1 cellular context compared by ENCODE assay signal in the genomic region with DNA sequence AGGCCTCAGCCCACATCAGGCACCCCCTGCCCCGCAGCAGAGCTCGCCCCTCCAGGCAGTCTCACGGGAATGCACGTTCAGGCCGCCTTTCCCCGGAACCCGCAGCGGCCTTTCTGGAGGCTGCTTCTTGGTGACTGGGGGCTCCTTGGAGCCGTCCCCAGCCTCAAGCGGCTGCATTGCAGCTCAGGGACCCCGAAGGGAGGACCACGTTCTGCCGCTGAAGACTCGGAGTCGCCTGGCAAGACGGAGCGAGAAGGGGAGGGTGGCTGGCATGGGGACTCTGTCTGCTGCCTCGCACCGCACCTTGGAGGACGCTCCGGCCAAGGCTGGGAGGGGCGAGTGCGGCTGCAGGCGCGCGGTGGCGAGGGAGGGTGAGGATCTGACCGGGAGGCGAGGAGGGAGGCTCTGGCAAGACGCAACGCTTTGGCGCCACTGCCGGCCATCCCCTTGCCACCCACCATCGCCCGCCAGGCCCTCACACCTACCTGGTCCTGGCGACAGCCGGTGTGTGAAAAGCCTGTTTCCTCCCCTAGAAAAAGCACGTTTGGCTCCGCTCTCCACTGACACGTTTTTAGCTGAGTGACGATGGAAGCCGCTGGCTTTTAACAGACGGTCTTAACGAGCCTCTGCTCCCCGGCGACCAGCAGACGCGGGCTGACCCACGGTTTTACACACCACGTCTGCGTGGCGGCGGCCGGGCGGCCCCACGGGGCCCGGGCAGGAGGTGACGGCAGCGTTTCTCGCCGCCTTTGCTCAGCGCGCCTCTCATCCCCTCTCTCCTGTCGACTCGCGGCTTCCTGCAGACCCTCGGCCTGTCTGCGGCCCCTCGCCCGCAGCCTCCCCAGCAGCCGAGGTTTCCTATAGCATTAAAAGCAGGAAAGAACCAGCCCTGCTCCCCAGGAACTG.
TF ChIP-seq lines count a peak whose summit lies in the region.

No MANE protein-coding gene starts in this region.

TF ChIP-seq in K562, 482 proteins besides CTCF, POLR2A, EP300 and RAD21:
- TF ChIP-seq, protein P1, sequence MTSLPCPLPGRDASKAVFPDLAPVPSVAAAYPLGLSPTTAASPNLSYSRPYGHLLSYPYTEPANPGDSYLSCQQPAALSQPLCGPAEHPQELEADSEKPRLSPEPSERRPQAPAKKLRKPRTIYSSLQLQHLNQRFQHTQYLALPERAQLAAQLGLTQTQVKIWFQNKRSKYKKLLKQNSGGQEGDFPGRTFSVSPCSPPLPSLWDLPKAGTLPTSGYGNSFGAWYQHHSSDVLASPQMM (CRISPR knock-in tag; IDR thresholded peaks at IDR 0.05): no peak
- peak; percentile 33; the same call in 1 of the 2 replicates for TF ChIP-seq POLR2G (IDR thresholded peaks at IDR 0.05; ENCODE audit: low read depth, low read length)
- no peak for TF ChIP-seq ZNF316 (IDR thresholded peaks at IDR 0.05)
- TF ChIP-seq, protein P2, sequence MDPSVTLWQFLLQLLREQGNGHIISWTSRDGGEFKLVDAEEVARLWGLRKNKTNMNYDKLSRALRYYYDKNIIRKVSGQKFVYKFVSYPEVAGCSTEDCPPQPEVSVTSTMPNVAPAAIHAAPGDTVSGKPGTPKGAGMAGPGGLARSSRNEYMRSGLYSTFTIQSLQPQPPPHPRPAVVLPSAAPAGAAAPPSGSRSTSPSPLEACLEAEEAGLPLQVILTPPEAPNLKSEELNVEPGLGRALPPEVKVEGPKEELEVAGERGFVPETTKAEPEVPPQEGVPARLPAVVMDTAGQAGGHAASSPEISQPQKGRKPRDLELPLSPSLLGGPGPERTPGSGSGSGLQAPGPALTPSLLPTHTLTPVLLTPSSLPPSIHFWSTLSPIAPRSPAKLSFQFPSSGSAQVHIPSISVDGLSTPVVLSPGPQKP (CRISPR knock-in tag; IDR thresholded peaks at IDR 0.05): no peak
- TF ChIP-seq, protein P3, sequence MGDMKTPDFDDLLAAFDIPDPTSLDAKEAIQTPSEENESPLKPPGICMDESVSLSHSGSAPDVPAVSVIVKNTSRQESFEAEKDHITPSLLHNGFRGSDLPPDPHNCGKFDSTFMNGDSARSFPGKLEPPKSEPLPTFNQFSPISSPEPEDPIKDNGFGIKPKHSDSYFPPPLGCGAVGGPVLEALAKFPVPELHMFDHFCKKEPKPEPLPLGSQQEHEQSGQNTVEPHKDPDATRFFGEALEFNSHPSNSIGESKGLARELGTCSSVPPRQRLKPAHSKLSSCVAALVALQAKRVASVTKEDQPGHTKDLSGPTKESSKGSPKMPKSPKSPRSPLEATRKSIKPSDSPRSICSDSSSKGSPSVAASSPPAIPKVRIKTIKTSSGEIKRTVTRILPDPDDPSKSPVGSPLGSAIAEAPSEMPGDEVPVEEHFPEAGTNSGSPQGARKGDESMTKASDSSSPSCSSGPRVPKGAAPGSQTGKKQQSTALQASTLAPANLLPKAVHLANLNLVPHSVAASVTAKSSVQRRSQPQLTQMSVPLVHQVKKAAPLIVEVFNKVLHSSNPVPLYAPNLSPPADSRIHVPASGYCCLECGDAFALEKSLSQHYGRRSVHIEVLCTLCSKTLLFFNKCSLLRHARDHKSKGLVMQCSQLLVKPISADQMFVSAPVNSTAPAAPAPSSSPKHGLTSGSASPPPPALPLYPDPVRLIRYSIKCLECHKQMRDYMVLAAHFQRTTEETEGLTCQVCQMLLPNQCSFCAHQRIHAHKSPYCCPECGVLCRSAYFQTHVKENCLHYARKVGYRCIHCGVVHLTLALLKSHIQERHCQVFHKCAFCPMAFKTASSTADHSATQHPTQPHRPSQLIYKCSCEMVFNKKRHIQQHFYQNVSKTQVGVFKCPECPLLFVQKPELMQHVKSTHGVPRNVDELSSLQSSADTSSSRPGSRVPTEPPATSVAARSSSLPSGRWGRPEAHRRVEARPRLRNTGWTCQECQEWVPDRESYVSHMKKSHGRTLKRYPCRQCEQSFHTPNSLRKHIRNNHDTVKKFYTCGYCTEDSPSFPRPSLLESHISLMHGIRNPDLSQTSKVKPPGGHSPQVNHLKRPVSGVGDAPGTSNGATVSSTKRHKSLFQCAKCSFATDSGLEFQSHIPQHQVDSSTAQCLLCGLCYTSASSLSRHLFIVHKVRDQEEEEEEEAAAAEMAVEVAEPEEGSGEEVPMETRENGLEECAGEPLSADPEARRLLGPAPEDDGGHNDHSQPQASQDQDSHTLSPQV (IDR thresholded peaks at IDR 0.05): no peak
- TF ChIP-seq, protein P4, sequence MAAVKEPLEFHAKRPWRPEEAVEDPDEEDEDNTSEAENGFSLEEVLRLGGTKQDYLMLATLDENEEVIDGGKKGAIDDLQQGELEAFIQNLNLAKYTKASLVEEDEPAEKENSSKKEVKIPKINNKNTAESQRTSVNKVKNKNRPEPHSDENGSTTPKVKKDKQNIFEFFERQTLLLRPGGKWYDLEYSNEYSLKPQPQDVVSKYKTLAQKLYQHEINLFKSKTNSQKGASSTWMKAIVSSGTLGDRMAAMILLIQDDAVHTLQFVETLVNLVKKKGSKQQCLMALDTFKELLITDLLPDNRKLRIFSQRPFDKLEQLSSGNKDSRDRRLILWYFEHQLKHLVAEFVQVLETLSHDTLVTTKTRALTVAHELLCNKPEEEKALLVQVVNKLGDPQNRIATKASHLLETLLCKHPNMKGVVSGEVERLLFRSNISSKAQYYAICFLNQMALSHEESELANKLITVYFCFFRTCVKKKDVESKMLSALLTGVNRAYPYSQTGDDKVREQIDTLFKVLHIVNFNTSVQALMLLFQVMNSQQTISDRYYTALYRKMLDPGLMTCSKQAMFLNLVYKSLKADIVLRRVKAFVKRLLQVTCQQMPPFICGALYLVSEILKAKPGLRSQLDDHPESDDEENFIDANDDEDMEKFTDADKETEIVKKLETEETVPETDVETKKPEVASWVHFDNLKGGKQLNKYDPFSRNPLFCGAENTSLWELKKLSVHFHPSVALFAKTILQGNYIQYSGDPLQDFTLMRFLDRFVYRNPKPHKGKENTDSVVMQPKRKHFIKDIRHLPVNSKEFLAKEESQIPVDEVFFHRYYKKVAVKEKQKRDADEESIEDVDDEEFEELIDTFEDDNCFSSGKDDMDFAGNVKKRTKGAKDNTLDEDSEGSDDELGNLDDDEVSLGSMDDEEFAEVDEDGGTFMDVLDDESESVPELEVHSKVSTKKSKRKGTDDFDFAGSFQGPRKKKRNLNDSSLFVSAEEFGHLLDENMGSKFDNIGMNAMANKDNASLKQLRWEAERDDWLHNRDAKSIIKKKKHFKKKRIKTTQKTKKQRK (IDR thresholded peaks at IDR 0.05; ENCODE audit: borderline replicate concordance, low read depth, low read length): no peak
- TF ChIP-seq POLR2AphosphoS2 (IDR thresholded peaks at IDR 0.05; ENCODE audit: low read length): no peak
- TF ChIP-seq, protein P5, sequence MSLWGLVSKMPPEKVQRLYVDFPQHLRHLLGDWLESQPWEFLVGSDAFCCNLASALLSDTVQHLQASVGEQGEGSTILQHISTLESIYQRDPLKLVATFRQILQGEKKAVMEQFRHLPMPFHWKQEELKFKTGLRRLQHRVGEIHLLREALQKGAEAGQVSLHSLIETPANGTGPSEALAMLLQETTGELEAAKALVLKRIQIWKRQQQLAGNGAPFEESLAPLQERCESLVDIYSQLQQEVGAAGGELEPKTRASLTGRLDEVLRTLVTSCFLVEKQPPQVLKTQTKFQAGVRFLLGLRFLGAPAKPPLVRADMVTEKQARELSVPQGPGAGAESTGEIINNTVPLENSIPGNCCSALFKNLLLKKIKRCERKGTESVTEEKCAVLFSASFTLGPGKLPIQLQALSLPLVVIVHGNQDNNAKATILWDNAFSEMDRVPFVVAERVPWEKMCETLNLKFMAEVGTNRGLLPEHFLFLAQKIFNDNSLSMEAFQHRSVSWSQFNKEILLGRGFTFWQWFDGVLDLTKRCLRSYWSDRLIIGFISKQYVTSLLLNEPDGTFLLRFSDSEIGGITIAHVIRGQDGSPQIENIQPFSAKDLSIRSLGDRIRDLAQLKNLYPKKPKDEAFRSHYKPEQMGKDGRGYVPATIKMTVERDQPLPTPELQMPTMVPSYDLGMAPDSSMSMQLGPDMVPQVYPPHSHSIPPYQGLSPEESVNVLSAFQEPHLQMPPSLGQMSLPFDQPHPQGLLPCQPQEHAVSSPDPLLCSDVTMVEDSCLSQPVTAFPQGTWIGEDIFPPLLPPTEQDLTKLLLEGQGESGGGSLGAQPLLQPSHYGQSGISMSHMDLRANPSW (CRISPR knock-in tag; IDR thresholded peaks at IDR 0.05): no peak
- TF ChIP-seq MTA2 (IDR thresholded peaks at IDR 0.05; ENCODE audit: low read depth): no peak
